1 cellular context compared by ENCODE assay signal in the genomic region with DNA sequence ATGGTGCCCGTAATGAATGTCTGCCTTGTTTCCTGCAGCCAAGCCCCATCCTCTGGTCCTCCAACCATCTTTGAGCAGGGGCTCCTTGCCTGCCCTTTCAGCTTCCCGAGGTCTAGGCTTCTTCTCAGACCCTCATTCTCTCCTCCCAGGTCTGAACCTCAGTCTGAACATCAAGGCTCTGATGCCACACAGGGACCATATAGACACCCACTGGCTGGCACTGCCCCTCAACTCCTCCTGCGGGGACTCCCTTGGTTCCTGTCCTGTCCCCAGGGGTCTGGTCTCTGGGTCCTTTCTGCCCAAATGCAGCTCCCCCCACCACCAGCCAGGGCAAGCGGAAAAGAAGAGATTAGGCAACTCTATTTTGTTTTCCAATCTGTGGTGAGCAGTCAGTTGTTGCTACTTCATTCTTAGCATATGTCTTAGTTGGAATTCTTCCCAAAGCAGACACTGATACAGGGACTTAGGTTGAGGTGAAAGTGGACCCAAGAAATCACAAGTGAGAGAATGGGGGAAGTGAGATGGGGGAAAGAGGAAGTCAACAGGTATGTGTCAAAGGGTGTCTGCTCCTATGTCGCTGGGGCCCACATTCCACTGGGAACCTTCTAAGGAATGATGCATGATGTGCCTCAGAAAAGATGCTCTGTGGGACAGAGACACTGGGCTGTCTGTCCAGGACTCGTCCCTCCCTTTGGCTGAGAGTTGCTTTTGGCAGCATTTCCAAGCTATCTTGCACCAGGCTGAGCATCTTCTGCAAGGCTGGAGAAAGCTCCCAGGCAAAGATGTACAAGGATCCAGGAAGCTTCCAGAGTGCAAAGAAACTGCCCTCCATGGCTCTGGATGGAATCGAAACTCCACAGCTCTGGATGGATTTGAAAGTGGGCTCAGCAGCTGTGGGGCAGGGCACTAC.
TF ChIP-seq lines count a peak whose summit lies in the region.

No MANE protein-coding gene starts in this region.

TF ChIP-seq in IMR-90, 13 proteins besides CTCF, POLR2A, EP300 and RAD21:
- TF ChIP-seq BHLHE40 (IDR thresholded peaks at IDR 0.05; ENCODE audit: low read depth, low read length) (no peak), RFX5 (IDR thresholded peaks at IDR 0.05; ENCODE audit: low read depth, low read length) (peak; percentile 51; the same call in 1 of the 2 replicates), NFE2L2 (IDR thresholded peaks at IDR 0.05; ENCODE audit: low read depth, low read length) (no peak)
TF ChIP-seq in IMR-90: peak in this region for 1.
